ENCODE assay signal across 19 cellular contexts in genomic region chr21:44616591-44616926, GRCh38. TPM values are rescaled to one million over a fixed set of nuclear protein-coding genes. Genes with fewer than 3 reads are reported as not detected.
"Had no signal": no experiment of that assay in that cellular context is flagged by ENCODE, and none has a peak within 500 bp of the region (broad histone marks: within the 10 kb centered on the region; RNA-seq: fewer than 3 reads in every experiment).

No MANE protein-coding gene starts in this region.

- DNase-seq: activated CD4-positive, alpha-beta memory T cell treated with anti-CD3 and anti-CD28 coated beads for 36 hours; activated gamma-delta T cell treated with Interleukin-2 at 50 U/mL for 16 hours; colonic mucosa; effector CD4-positive, alpha-beta T cell; natural killer cell; nucleus accumbens; stimulated activated CD4-positive, alpha-beta T cell treated with anti-CD3 and anti-CD28 coated beads, Interleukin-2, amount 100 ng/mL, for 24 hours; stimulated activated naive CD4-positive, alpha-beta T cell treated with Interleukin-2 at 50 U/mL for 16 hours had no signal

- ATAC-seq: natural killer cell had no signal

- H3K27ac ChIP-seq: cardiac muscle cell, colonic mucosa, hepatocyte, sigmoid colon, suprapubic skin, upper lobe of left lung had no signal

- H3K9me3 ChIP-seq: colonic mucosa had no signal

- H3K4me3 ChIP-seq: cardiac muscle cell, colonic mucosa, hepatocyte, lung, sigmoid colon, suprapubic skin, upper lobe of left lung had no signal

- H3K27me3 Mint-ChIP-seq: activated CD4-positive, alpha-beta memory T cell treated with anti-CD3 and anti-CD28 coated beads for 36 hours had no signal

- H3K27me3 ChIP-seq: cardiac muscle cell, colonic mucosa, hepatocyte had no signal

- H3K4me3 Mint-ChIP-seq: activated CD4-positive, alpha-beta memory T cell treated with anti-CD3 and anti-CD28 coated beads for 36 hours; natural killer cell; T-helper 2 cell treated with Interferon-gamma antibody and Interleukin-4, amounts not matched to agents 5 μg/mL and 100 μg/mL, for 36 hours had no signal

- H3K4me1 ChIP-seq: colonic mucosa, sigmoid colon, suprapubic skin, upper lobe of left lung had no signal

- H3K36me3 ChIP-seq: cardiac muscle cell, colonic mucosa, sigmoid colon, suprapubic skin, upper lobe of left lung had no signal

RNA-seq across cellular contexts. Expression of gene KRTAP10-8, which starts 4.7 kb away (rescaled TPM):
- total RNA-seq: activated CD4-positive, alpha-beta memory T cell treated with anti-CD3 and anti-CD28 coated beads for 36 hours; astrocyte; cardiac muscle cell; colonic mucosa; hepatocyte; kidney epithelial cell; lung; mononuclear cell; natural killer cell; pulmonary artery endothelial cell; sigmoid colon; upper lobe of left lung had no signal
- polyA plus RNA-seq: cardiac muscle cell, hepatocyte, lung, sigmoid colon had no signal

RNA-seq across cellular contexts. Expression of gene KRTAP10-9, which starts 10.3 kb away (rescaled TPM):
- total RNA-seq: activated CD4-positive, alpha-beta memory T cell treated with anti-CD3 and anti-CD28 coated beads for 36 hours; astrocyte; cardiac muscle cell; colonic mucosa; hepatocyte; kidney epithelial cell; lung; mononuclear cell; natural killer cell; pulmonary artery endothelial cell; sigmoid colon; upper lobe of left lung had no signal
- polyA plus RNA-seq: cardiac muscle cell, hepatocyte, lung, sigmoid colon had no signal

RNA-seq across cellular contexts. Expression of gene KRTAP10-7, which starts 16.2 kb away (rescaled TPM):
- total RNA-seq: activated CD4-positive, alpha-beta memory T cell treated with anti-CD3 and anti-CD28 coated beads for 36 hours; astrocyte; cardiac muscle cell; colonic mucosa; hepatocyte; kidney epithelial cell; lung; mononuclear cell; natural killer cell; pulmonary artery endothelial cell; sigmoid colon; upper lobe of left lung had no signal
- polyA plus RNA-seq: cardiac muscle cell, hepatocyte, lung, sigmoid colon had no signal

RNA-seq across cellular contexts. Expression of gene KRTAP10-10, which starts 20.6 kb away (rescaled TPM):
- total RNA-seq: activated CD4-positive, alpha-beta memory T cell treated with anti-CD3 and anti-CD28 coated beads for 36 hours; astrocyte; cardiac muscle cell; colonic mucosa; hepatocyte; kidney epithelial cell; lung; mononuclear cell; natural killer cell; pulmonary artery endothelial cell; sigmoid colon; upper lobe of left lung had no signal
- polyA plus RNA-seq: cardiac muscle cell, hepatocyte, lung, sigmoid colon had no signal

RNA-seq across cellular contexts. Expression of gene KRTAP10-6, which starts 24.3 kb away (rescaled TPM):
- total RNA-seq: activated CD4-positive, alpha-beta memory T cell treated with anti-CD3 and anti-CD28 coated beads for 36 hours; astrocyte; cardiac muscle cell; colonic mucosa; hepatocyte; kidney epithelial cell; lung; mononuclear cell; natural killer cell; pulmonary artery endothelial cell; sigmoid colon; upper lobe of left lung had no signal
- polyA plus RNA-seq: hepatocyte, lung, sigmoid colon had no signal
